Comparison of ENCODE assay signal across 1 cellular context in the genomic region with DNA sequence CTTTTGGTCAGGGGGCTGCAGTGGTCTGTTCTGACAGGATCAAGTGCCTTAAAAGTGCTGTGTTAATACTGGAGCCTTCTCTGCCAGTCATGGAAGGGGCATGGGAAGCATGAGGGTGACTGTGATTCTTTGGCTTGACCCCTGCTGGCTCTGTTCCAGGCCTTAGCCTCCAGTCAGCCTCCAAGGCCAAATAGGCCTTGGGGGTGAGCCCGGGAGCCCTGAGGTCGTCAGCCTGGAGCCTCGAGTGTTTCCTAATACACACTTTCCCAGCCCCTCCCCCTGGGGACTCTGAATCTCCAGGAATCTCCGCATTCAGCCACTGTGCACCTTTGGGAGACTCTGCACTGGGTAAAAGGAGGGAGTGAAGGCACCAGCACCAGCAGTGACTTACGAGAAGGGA.
TF ChIP-seq lines count a peak whose summit lies in the region.

No MANE protein-coding gene starts in this region.

TF ChIP-seq in H1, 55 proteins besides CTCF, POLR2A, EP300 and RAD21:
- TF ChIP-seq MAFK (IDR thresholded peaks at IDR 0.05; ENCODE audit: low read depth, low read length): no peak
- TF ChIP-seq, protein P1, sequence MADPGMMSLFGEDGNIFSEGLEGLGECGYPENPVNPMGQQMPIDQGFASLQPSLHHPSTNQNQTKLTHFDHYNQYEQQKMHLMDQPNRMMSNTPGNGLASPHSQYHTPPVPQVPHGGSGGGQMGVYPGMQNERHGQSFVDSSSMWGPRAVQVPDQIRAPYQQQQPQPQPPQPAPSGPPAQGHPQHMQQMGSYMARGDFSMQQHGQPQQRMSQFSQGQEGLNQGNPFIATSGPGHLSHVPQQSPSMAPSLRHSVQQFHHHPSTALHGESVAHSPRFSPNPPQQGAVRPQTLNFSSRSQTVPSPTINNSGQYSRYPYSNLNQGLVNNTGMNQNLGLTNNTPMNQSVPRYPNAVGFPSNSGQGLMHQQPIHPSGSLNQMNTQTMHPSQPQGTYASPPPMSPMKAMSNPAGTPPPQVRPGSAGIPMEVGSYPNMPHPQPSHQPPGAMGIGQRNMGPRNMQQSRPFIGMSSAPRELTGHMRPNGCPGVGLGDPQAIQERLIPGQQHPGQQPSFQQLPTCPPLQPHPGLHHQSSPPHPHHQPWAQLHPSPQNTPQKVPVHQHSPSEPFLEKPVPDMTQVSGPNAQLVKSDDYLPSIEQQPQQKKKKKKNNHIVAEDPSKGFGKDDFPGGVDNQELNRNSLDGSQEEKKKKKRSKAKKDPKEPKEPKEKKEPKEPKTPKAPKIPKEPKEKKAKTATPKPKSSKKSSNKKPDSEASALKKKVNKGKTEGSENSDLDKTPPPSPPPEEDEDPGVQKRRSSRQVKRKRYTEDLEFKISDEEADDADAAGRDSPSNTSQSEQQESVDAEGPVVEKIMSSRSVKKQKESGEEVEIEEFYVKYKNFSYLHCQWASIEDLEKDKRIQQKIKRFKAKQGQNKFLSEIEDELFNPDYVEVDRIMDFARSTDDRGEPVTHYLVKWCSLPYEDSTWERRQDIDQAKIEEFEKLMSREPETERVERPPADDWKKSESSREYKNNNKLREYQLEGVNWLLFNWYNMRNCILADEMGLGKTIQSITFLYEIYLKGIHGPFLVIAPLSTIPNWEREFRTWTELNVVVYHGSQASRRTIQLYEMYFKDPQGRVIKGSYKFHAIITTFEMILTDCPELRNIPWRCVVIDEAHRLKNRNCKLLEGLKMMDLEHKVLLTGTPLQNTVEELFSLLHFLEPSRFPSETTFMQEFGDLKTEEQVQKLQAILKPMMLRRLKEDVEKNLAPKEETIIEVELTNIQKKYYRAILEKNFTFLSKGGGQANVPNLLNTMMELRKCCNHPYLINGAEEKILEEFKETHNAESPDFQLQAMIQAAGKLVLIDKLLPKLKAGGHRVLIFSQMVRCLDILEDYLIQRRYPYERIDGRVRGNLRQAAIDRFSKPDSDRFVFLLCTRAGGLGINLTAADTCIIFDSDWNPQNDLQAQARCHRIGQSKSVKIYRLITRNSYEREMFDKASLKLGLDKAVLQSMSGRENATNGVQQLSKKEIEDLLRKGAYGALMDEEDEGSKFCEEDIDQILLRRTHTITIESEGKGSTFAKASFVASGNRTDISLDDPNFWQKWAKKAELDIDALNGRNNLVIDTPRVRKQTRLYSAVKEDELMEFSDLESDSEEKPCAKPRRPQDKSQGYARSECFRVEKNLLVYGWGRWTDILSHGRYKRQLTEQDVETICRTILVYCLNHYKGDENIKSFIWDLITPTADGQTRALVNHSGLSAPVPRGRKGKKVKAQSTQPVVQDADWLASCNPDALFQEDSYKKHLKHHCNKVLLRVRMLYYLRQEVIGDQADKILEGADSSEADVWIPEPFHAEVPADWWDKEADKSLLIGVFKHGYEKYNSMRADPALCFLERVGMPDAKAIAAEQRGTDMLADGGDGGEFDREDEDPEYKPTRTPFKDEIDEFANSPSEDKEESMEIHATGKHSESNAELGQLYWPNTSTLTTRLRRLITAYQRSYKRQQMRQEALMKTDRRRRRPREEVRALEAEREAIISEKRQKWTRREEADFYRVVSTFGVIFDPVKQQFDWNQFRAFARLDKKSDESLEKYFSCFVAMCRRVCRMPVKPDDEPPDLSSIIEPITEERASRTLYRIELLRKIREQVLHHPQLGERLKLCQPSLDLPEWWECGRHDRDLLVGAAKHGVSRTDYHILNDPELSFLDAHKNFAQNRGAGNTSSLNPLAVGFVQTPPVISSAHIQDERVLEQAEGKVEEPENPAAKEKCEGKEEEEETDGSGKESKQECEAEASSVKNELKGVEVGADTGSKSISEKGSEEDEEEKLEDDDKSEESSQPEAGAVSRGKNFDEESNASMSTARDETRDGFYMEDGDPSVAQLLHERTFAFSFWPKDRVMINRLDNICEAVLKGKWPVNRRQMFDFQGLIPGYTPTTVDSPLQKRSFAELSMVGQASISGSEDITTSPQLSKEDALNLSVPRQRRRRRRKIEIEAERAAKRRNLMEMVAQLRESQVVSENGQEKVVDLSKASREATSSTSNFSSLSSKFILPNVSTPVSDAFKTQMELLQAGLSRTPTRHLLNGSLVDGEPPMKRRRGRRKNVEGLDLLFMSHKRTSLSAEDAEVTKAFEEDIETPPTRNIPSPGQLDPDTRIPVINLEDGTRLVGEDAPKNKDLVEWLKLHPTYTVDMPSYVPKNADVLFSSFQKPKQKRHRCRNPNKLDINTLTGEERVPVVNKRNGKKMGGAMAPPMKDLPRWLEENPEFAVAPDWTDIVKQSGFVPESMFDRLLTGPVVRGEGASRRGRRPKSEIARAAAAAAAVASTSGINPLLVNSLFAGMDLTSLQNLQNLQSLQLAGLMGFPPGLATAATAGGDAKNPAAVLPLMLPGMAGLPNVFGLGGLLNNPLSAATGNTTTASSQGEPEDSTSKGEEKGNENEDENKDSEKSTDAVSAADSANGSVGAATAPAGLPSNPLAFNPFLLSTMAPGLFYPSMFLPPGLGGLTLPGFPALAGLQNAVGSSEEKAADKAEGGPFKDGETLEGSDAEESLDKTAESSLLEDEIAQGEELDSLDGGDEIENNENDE (IDR thresholded peaks at IDR 0.05; ENCODE audit: insufficient replicate concordance, low read length): no peak
- no peak for TF ChIP-seq TBP (IDR thresholded peaks at IDR 0.05; ENCODE audit: low read depth, low read length)
- TF ChIP-seq TCF12 (IDR thresholded peaks at IDR 0.05; ENCODE audit: low read depth, low read length): no peak
- no peak for TF ChIP-seq SAP30 (IDR thresholded peaks at IDR 0.05; ENCODE audit: insufficient read depth, insufficient replicate concordance, low read length)
- TF ChIP-seq RFX5 (IDR thresholded peaks at IDR 0.05; ENCODE audit: borderline replicate concordance, low read depth, low read length): no peak
- TF ChIP-seq, protein P2, sequence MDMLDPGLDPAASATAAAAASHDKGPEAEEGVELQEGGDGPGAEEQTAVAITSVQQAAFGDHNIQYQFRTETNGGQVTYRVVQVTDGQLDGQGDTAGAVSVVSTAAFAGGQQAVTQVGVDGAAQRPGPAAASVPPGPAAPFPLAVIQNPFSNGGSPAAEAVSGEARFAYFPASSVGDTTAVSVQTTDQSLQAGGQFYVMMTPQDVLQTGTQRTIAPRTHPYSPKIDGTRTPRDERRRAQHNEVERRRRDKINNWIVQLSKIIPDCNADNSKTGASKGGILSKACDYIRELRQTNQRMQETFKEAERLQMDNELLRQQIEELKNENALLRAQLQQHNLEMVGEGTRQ (IDR thresholded peaks at IDR 0.05; ENCODE audit: low read length): no peak
- TF ChIP-seq NRF1 (IDR thresholded peaks at IDR 0.05; ENCODE audit: low read depth, low read length): no peak
- no peak for TF ChIP-seq NANOG (IDR thresholded peaks at IDR 0.05; ENCODE audit: insufficient read depth, low read depth, low read length, poor library complexity, severe bottlenecking)
- TF ChIP-seq KDM5A (IDR thresholded peaks at IDR 0.05; ENCODE audit: low read length): no peak
- no peak for TF ChIP-seq JUND (IDR thresholded peaks at IDR 0.05; ENCODE audit: low read length)
- TF ChIP-seq, protein P3, sequence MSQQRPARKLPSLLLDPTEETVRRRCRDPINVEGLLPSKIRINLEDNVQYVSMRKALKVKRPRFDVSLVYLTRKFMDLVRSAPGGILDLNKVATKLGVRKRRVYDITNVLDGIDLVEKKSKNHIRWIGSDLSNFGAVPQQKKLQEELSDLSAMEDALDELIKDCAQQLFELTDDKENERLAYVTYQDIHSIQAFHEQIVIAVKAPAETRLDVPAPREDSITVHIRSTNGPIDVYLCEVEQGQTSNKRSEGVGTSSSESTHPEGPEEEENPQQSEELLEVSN (IDR thresholded peaks at IDR 0.05): no peak
- no peak for TF ChIP-seq SRF (IDR thresholded peaks at IDR 0.05; ENCODE audit: low read depth, low read length)
- TF ChIP-seq CREB1 (IDR thresholded peaks at IDR 0.05): no peak
